1 cellular context compared by ENCODE assay signal in genomic region chr13:77532983-77533382, GRCh38.
TF ChIP-seq lines count a peak whose summit lies in the region.

No MANE protein-coding gene starts in this region.

TF ChIP-seq in Ishikawa, 13 proteins besides CTCF, POLR2A, EP300 and RAD21 (continued from another document):
- TF ChIP-seq, protein P1, sequence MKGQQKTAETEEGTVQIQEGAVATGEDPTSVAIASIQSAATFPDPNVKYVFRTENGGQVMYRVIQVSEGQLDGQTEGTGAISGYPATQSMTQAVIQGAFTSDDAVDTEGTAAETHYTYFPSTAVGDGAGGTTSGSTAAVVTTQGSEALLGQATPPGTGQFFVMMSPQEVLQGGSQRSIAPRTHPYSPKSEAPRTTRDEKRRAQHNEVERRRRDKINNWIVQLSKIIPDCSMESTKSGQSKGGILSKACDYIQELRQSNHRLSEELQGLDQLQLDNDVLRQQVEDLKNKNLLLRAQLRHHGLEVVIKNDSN (IDR thresholded peaks at IDR 0.05) = no peak
- no peak for TF ChIP-seq TAF1 (IDR thresholded peaks at IDR 0.05; ENCODE audit: low read depth)
